ENCODE assay signal across 10 cellular contexts in the genomic region with DNA sequence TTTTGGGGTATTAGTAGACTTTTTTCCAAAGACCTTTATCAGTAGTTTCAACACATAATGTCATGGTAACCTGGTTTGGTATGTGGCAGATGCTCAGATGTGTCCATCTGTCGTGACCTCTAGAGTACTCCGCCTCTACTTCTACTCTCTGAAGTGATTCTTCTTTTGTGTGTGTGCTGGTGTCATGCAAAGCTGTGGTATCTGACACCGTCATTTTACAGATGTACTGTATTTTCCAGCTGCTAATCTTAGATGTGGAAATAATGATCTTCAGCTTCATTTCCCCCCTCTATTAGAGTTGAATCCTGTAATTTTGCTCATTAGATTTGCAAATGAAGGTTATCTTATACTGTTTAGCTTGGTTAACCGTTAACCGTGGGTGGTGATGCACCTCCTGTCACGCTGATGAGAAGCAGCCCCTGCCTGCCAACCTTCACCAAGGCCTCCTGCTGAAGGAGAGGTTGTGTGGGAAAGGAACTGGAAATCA.
DNase-seq lines count a peak whose midpoint lies in the region; ATAC-seq and TF ChIP-seq lines count a peak whose summit lies in the region.
"Had no signal": no experiment of that assay in that cellular context is flagged by ENCODE, and none has a peak within 500 bp of the region (broad histone marks: within the 10 kb centered on the region; RNA-seq: fewer than 3 reads in every experiment).

No MANE protein-coding gene starts in this region.

- H3K36me3 ChIP-seq in left lung, result no peaks in the 10 kb centered on the region

- peak overlapping the region; percentile 41 to 88 for H3K27ac Mint-ChIP-seq in activated naive CD4-positive, alpha-beta T cell treated with anti-CD3 and anti-CD28 coated beads, Interleukin-2, amount 50 U/mL, for 72 hours

- no peak for TF ChIP-seq CTCF in left lung (IDR thresholded peaks at IDR 0.05)

- H3K4me3 ChIP-seq in left lung, result no peak overlapping the region

- H3K36me3 Mint-ChIP-seq in activated naive CD4-positive, alpha-beta T cell treated with anti-CD3 and anti-CD28 coated beads, Interleukin-2, amount 50 U/mL, for 72 hours, result peaks cover 57 to 58% of the 10 kb centered on the region in 2 donors

- intact Hi-C loops in left lung (cut with DNase I), result loop anchor here in 1 of 2 donors (10.0 kb wide), 1 partner anchor 267 kb away; no protein-coding TSS in a partner anchor

- ATAC-seq in GM18868 (IDR thresholded peaks at IDR 0.05; ENCODE audit: unreplicated experiment), result peak; percentile 52
- peak; percentile 66 for ATAC-seq in HG02981 (IDR thresholded peaks at IDR 0.05; ENCODE audit: unreplicated experiment)
- ATAC-seq in activated naive CD4-positive, alpha-beta T cell treated with anti-CD3 and anti-CD28 coated beads, Interleukin-2, amount 50 U/mL, for 72 hours, result peak; percentile 78 to 82
- no peak for ATAC-seq in left lung
- ATAC-seq in GM19035 (IDR thresholded peaks at IDR 0.05; ENCODE audit: unreplicated experiment), result no peak
- ATAC-seq in HG03025 (IDR thresholded peaks at IDR 0.05; ENCODE audit: low FRiP score, unreplicated experiment), result no peak

- in situ Hi-C loops in ACHN (cut with HindIII; ENCODE audit: low pct_ligation_motif_present, low pct_unique_long_range_greater_than_20kb, low sequenced_read_pairs), result no loop called here

- no peaks in the 10 kb centered on the region for H3K27me3 ChIP-seq in left lung

- DNase-seq in ACHN (peak; percentile 16), left lung (no peak), NCI-H1694 treated with DMSO at 0.1 percent for 48 hours (lab: John Stamatoyannopoulos, UW) (no peak)
- DNase-seq in activated naive CD4-positive, alpha-beta T cell treated with anti-CD3 and anti-CD28 coated beads, Interleukin-2, amount 50 U/mL, for 72 hours (ENCODE audit: low spot score in 2 of 2), result no peak
- DNase-seq: DND-41 had no signal

- H3K9me3 Mint-ChIP-seq in activated naive CD4-positive, alpha-beta T cell treated with anti-CD3 and anti-CD28 coated beads, Interleukin-2, amount 50 U/mL, for 72 hours, result peaks cover 22 to 30% of the 10 kb centered on the region in 2 donors
- H3K9me3 Mint-ChIP-seq: central memory CD8-positive, alpha-beta T cell had no signal

- no peaks in the 10 kb centered on the region for H3K4me1 ChIP-seq in left lung

- H3K27ac ChIP-seq in left lung, result no peak overlapping the region

- H3K9me3 ChIP-seq in left lung, result peaks cover 0 to 4% of the 10 kb centered on the region in 2 donors

Comparison
In these comparisons a context has a peak if more than half of its experiments do, and no peak if none do; other contexts are left out.
1. ATAC-seq: peak in GM18868 (single experiment), HG02981 (single experiment) and activated naive CD4-positive, alpha-beta T cell treated with anti-CD3 and anti-CD28 coated beads, Interleukin-2, amount 50 U/mL, for 72 hours (2 of 2); none in left lung (single experiment), GM19035 (single experiment) and HG03025 (single experiment).